ENCODE assay signal across 28 cellular contexts in genomic region chr6:157124855-157125254, GRCh38.
"Had no signal": no experiment of that assay in that cellular context is flagged by ENCODE, and none has a peak within 500 bp of the region (broad histone marks: within the 10 kb centered on the region; RNA-seq: fewer than 3 reads in every experiment).

No MANE protein-coding gene starts in this region.

- H3K9ac ChIP-seq: SK-N-SH had no signal

- H3K4me3 Mint-ChIP-seq: activated CD8-positive, alpha-beta T cell treated with anti-CD3 and anti-CD28 coated beads, Interleukin-2, amount 10 ng/mL, durations not matched to agents 7 days and 5 days; activated naive CD8-positive, alpha-beta T cell; activated T-helper 1 cell treated with anti-CD3 and anti-CD28 coated beads, Interleukin-12 subunit alpha, Interleukin-12 subunit beta, Interleukin-2, Interleukin-4 antibody, amounts not matched to agents 30 ng/mL and 10 ng/mL and 1 ng/mL, durations not matched to agents 14 hours and 24 hours and 36 hours; brain had no signal

- H3K4me1 ChIP-seq: SJCRH30 had no signal

- H3K27ac ChIP-seq: cardiac muscle cell, Peyer's patch, RWPE1, SJCRH30, WERI-Rb-1 had no signal

- ATAC-seq: activated CD4-positive, CD25-positive, alpha-beta regulatory T cell treated with anti-CD3 and anti-CD28 coated beads, Interleukin-2, amount 50 U/mL, for 24 hours; activated CD8-positive, alpha-beta T cell treated with anti-CD3 and anti-CD28 coated beads, Interleukin-2, amount 10 ng/mL, durations not matched to agents 7 days and 5 days had no signal

- DNase-seq: activated CD4-positive, alpha-beta T cell treated with anti-CD3 and anti-CD28 coated beads for 4 hours; activated CD8-positive, alpha-beta memory T cell treated with anti-CD3 and anti-CD28 coated beads, Interleukin-2, amount 50 U/mL, for 48 hours; activated CD8-positive, alpha-beta T cell treated with anti-CD3 and anti-CD28 coated beads, Interleukin-2, amount 10 ng/mL, durations not matched to agents 7 days and 5 days; activated effector memory CD4-positive, alpha-beta T cell treated with anti-CD3 and anti-CD28 coated beads, Interleukin-2, amount 50 U/mL, for 16 hours; activated naive CD4-positive, alpha-beta T cell treated with Interleukin-2 at 50 U/mL for 16 hours; activated T-cell treated with anti-CD3 and anti-CD28 coated beads, Interleukin-2, amount 50 U/mL, for 1 hour; amygdala; MM.1S; NCI-H146; NCI-H1930; NCI-H2171; NCI-H226; NCI-H526 treated with DMSO at 0.1 percent for 48 hours; NCI-H82; NK-92 treated with Interleukin-12 subunit alpha and Interleukin-12 subunit beta, amount 100 ng/mL, for 24 hours; Peyer's patch; Right ventricle myocardium superior; SJCRH30; SK-N-SH; T-helper 1 cell; WERI-Rb-1 had no signal

- H3K27me3 Mint-ChIP-seq: activated naive CD8-positive, alpha-beta T cell; brain had no signal

- H3K9me2 ChIP-seq: SK-N-SH had no signal

- H3K9me3 ChIP-seq: Peyer's patch, SJCRH30, SK-N-SH had no signal

- H3K4me2 ChIP-seq: SK-N-SH had no signal

- FAIRE-seq: astrocyte had no signal

- H3K27ac Mint-ChIP-seq: activated CD8-positive, alpha-beta T cell treated with anti-CD3 and anti-CD28 coated beads, Interleukin-2, amount 10 ng/mL, durations not matched to agents 7 days and 5 days; activated naive CD8-positive, alpha-beta T cell; activated T-helper 1 cell treated with anti-CD3 and anti-CD28 coated beads, Interleukin-12 subunit alpha, Interleukin-12 subunit beta, Interleukin-2, Interleukin-4 antibody, amounts not matched to agents 30 ng/mL and 10 ng/mL and 1 ng/mL, durations not matched to agents 14 hours and 24 hours and 36 hours had no signal

- H3K36me3 ChIP-seq: cardiac muscle cell, Peyer's patch, SJCRH30 had no signal

- H3K9me3 Mint-ChIP-seq: activated T-helper 1 cell treated with anti-CD3 and anti-CD28 coated beads, Interleukin-12 subunit alpha, Interleukin-12 subunit beta, Interleukin-2, Interleukin-4 antibody, amounts not matched to agents 30 ng/mL and 10 ng/mL and 1 ng/mL, durations not matched to agents 14 hours and 24 hours and 36 hours; brain had no signal

- H3K4me3 ChIP-seq: cardiac muscle cell, Peyer's patch, SJCRH30 had no signal

- H3K27me3 ChIP-seq: cardiac muscle cell, Peyer's patch, SJCRH30 had no signal
